ENCODE assay signal across 11 cellular contexts in genomic region chr16:62638964-62639861, GRCh38.
A peak's percentile ranks its signal among the peaks of the same experiment; 100 is the strongest.
DNase-seq lines count a peak whose midpoint lies in the region; ATAC-seq and TF ChIP-seq lines count a peak whose summit lies in the region.
"Had no signal": no experiment of that assay in that cellular context is flagged by ENCODE, and none has a peak within 500 bp of the region (broad histone marks: within the 10 kb centered on the region; RNA-seq: fewer than 3 reads in every experiment).

No MANE protein-coding gene starts in this region.

- DNase-seq in AG08395 (ENCODE audit: low spot score) = no peak
- DNase-seq in foreskin keratinocyte = no peak
- no peak for DNase-seq in NCI-H1105 (lab: John Stamatoyannopoulos, UW)
- DNase-seq in NCI-H1048 (lab: John Stamatoyannopoulos, UW) = no peak
- DNase-seq: activated naive CD8-positive, alpha-beta T cell treated with anti-CD3 and anti-CD28 coated beads, Interleukin-2, amount 10 ng/mL, durations not matched to agents 7 days and 5 days; naive B cell; NCI-H1417 treated with DMSO at 0.1 percent for 48 hours had no signal

- H3K36me3 ChIP-seq in BLaER1 treated with 17β-estradiol and CSF1 and Interleukin-3, amounts not matched to agents 10 nM and 100 nM = no peaks in the 10 kb centered on the region
- H3K36me3 ChIP-seq in KMS-11 (ENCODE audit: insufficient read depth) = no peaks in the 10 kb centered on the region

- peak overlapping the region in 4 of 11 experiments; percentile 13 to 55 (median 36); a peak in 6 of 22 replicates for H3K9ac ChIP-seq in BLaER1 treated with 17β-estradiol and CSF1 and Interleukin-3, amounts not matched to agents 10 nM and 100 nM
- H3K9ac ChIP-seq in KMS-11 = peak overlapping the region; percentile 52; the same call in 1 of the 2 replicates

- H3K4me1 ChIP-seq in BLaER1 treated with 17β-estradiol and CSF1 and Interleukin-3, amounts not matched to agents 10 nM and 100 nM = peaks cover 10 to 26% (median 19%) of the 10 kb centered on the region in 10 experiments
- H3K4me1 ChIP-seq in KMS-11 (ENCODE audit: low read depth, poor library complexity, severe bottlenecking) (peaks cover 36% of the 10 kb centered on the region), foreskin keratinocyte (no peaks in the 10 kb centered on the region)

- no peaks in the 10 kb centered on the region for H3K79me2 ChIP-seq in KMS-11 (ENCODE audit: insufficient read depth, low read depth)

- peak overlapping the region in 9 of 11 experiments; percentile 3 to 77 (median 49); a peak in 14 of 22 replicates for H3K27ac ChIP-seq in BLaER1 treated with 17β-estradiol and CSF1 and Interleukin-3, amounts not matched to agents 10 nM and 100 nM
- peak overlapping the region; percentile 86 for H3K27ac ChIP-seq in KMS-11
- no peak overlapping the region for H3K27ac ChIP-seq in foreskin keratinocyte

- H4K20me1 ChIP-seq in BLaER1 treated with 17β-estradiol and CSF1 and Interleukin-3, amounts not matched to agents 10 nM and 100 nM = no peaks in the 10 kb centered on the region
- H4K20me1 ChIP-seq in KMS-11 (ENCODE audit: insufficient read depth) = no peaks in the 10 kb centered on the region

- H3K27me3 ChIP-seq in BLaER1 treated with 17β-estradiol and CSF1 and Interleukin-3, amounts not matched to agents 10 nM and 100 nM = no peaks in the 10 kb centered on the region
- H3K27me3 ChIP-seq in KMS-11 (ENCODE audit: insufficient read depth, low read depth) (no peaks in the 10 kb centered on the region), foreskin keratinocyte (no peaks in the 10 kb centered on the region)

- no peak overlapping the region for H3K4me3 ChIP-seq in BLaER1 treated with 17β-estradiol and CSF1 and Interleukin-3, amounts not matched to agents 10 nM and 100 nM
- no peak overlapping the region for H3K4me3 ChIP-seq in KMS-11 (IDR thresholded peaks at IDR 0.05; ENCODE audit: insufficient read depth, low read depth, low read length)

- peak overlapping the region; percentile 69; the same call in 1 of the 2 replicates for H2AFZ ChIP-seq in KMS-11 (ENCODE audit: low read depth)

- TF ChIP-seq CTCF in KMS-11 (conservative IDR thresholded peaks at IDR 0.05; ENCODE audit: low read depth, low read length) = no peak
- no peak for TF ChIP-seq CTCF in foreskin keratinocyte (conservative IDR thresholded peaks at IDR 0.05)

- ATAC-seq in GM18909 (IDR thresholded peaks at IDR 0.05; ENCODE audit: poor library complexity, unreplicated experiment) (peak; percentile 63), HG02678 (IDR thresholded peaks at IDR 0.05; ENCODE audit: unreplicated experiment) (peak; percentile 84), foreskin keratinocyte (no peak)

- H3K9me3 ChIP-seq in BLaER1 treated with 17β-estradiol and CSF1 and Interleukin-3, amounts not matched to agents 10 nM and 100 nM (replicated peaks in 1 of 11) = no peaks in the 10 kb centered on the region

- peak overlapping the region; percentile 27 to 73 (median 47) for H3K4me2 ChIP-seq in BLaER1 treated with 17β-estradiol and CSF1 and Interleukin-3, amounts not matched to agents 10 nM and 100 nM
- H3K4me2 ChIP-seq in KMS-11 = peak overlapping the region; percentile 55
